1 cellular context compared by ENCODE assay signal in the genomic region with DNA sequence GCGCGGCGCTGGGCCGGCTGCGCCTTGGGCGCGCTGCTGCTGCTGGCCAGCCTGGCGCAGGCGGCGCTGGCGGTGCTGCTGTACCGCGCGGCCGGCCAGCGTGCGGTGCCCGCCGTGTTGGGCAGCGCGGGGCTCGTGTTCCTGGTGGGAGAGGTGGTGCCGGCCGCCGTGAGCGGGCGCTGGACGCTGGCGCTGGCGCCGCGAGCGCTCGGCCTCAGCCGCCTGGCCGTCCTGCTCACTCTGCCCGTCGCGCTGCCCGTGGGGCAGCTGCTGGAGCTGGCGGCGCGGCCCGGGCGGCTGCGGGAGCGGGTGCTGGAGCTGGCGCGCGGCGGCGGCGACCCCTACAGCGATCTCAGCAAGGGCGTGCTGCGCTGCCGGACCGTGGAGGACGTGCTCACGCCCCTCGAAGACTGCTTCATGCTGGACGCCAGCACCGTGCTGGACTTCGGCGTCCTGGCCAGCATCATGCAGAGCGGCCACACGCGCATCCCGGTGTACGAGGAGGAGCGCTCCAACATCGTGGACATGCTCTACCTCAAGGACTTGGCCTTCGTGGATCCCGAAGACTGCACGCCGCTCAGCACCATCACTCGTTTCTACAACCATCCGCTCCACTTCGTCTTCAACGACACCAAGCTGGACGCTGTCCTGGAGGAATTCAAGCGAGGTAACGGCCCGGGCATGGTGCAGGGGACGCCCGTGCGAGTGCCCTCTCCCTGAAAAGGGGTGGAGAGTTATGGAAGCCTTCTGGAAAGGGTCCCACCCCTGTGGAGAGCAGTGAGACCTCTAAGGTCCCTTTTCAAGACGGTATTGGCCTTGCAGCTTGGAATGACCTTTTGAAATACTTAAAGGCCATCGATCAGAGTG.
TF ChIP-seq lines count a peak whose summit lies in the region.

No MANE protein-coding gene starts in this region.

TF ChIP-seq in GM12878, 131 proteins besides CTCF, POLR2A, EP300 and RAD21:
- TF ChIP-seq HDAC6 (IDR thresholded peaks at IDR 0.05; ENCODE audit: unreplicated experiment) (peak; percentile 10), NBN (IDR thresholded peaks at IDR 0.05) (no peak)
